Comparison of ENCODE assay signal across 34 cellular contexts in the genomic region with DNA sequence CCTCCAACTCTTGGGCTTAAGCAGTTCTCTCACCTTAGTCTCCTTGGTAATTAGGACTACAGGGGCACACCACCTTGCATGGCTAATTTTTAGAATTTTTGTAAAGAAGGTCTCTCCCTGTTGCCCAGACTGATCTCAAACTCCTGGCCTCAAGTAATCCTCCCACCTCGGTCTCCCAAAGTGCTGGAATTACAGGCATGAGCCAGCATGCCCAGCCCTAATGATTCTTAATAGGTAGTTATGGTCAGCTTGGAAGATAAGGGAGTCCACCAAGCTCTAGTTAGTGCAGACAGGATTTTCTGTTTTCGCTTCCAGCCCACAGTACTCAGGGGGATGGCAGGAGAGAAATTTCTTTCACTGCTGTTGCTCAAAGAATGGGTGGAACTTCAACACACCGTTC.
"Had no signal": no experiment of that assay in that cellular context is flagged by ENCODE, and none has a peak within 500 bp of the region (broad histone marks: within the 10 kb centered on the region; RNA-seq: fewer than 3 reads in every experiment).

No MANE protein-coding gene starts in this region.

- H3K4me3 Mint-ChIP-seq: activated B cell treated with CpG ODN at 0.5 μM for 24 hours; activated CD4-positive, alpha-beta memory T cell treated with anti-CD3 and anti-CD28 coated beads for 36 hours; activated CD4-positive, alpha-beta T cell treated with anti-CD3 and anti-CD28 coated beads, Interleukin-2, amount 10 ng/mL, durations not matched to agents 24 days and 14 days; activated CD8-positive, alpha-beta T cell treated with anti-CD3 and anti-CD28 coated beads for 36 hours; activated naive CD4-positive, alpha-beta T cell treated with anti-CD3 and anti-CD28 coated beads for 36 hours; activated naive CD8-positive, alpha-beta T cell treated with anti-CD3 and anti-CD28 coated beads for 36 hours; activated T-cell treated with anti-CD3 and anti-CD28 coated beads, Interleukin-2, amount 50 U/mL, for 4 hours; activated T-cell treated with anti-CD3 and anti-CD28 coated beads, Interleukin-2, amount 50 U/mL, for 72 hours; activated T-helper 1 cell treated with anti-CD3 and anti-CD28 coated beads, Interleukin-12 subunit alpha, Interleukin-12 subunit beta, Interleukin-2, Interleukin-4 antibody, amounts not matched to agents 30 ng/mL and 10 ng/mL and 1 ng/mL, durations not matched to agents 14 hours and 24 hours and 36 hours; activated T-helper 17 cell treated with anti-CD3 and anti-CD28 coated beads, Interleukin-2, amount 50 U/mL, for 72 hours; brain; central memory CD8-positive, alpha-beta T cell; T-helper 1 cell treated with Interleukin-12 subunit alpha and Interleukin-12 subunit beta and Interleukin-4 antibody, amounts not matched to agents 30 μg/mL and 1 μg/mL, for 36 hours; T-helper 2 cell treated with Interferon-gamma antibody and Interleukin-4, amounts not matched to agents 5 μg/mL and 100 μg/mL, for 36 hours had no signal

- H3K27ac Mint-ChIP-seq: activated B cell treated with CpG ODN at 0.5 μM for 24 hours; activated CD4-positive, alpha-beta memory T cell treated with anti-CD3 and anti-CD28 coated beads for 36 hours; activated CD4-positive, alpha-beta T cell treated with anti-CD3 and anti-CD28 coated beads, Interleukin-2, amount 10 ng/mL, durations not matched to agents 24 days and 14 days; activated CD8-positive, alpha-beta T cell treated with anti-CD3 and anti-CD28 coated beads for 36 hours; activated naive CD4-positive, alpha-beta T cell treated with anti-CD3 and anti-CD28 coated beads for 36 hours; activated naive CD4-positive, alpha-beta T cell treated with anti-CD3 and anti-CD28 coated beads, Interleukin-2, amount 50 U/mL, for 72 hours; activated naive CD8-positive, alpha-beta T cell treated with anti-CD3 and anti-CD28 coated beads for 36 hours; activated T-cell treated with anti-CD3 and anti-CD28 coated beads, Interleukin-2, amount 50 U/mL, for 72 hours; activated T-helper 1 cell treated with anti-CD3 and anti-CD28 coated beads, Interleukin-12 subunit alpha, Interleukin-12 subunit beta, Interleukin-2, Interleukin-4 antibody, amounts not matched to agents 30 ng/mL and 10 ng/mL and 1 ng/mL, durations not matched to agents 14 hours and 24 hours and 36 hours; activated T-helper 17 cell treated with anti-CD3 and anti-CD28 coated beads, Interleukin-2, amount 50 U/mL, for 72 hours; brain; T-helper 1 cell treated with Interleukin-12 subunit alpha and Interleukin-12 subunit beta and Interleukin-4 antibody, amounts not matched to agents 30 μg/mL and 1 μg/mL, for 36 hours; T-helper 2 cell treated with Interferon-gamma antibody and Interleukin-4, amounts not matched to agents 5 μg/mL and 100 μg/mL, for 36 hours had no signal

- DNase-seq: activated B cell treated with CpG ODN at 0.5 μM for 24 hours; activated CD4-positive, alpha-beta memory T cell treated with anti-CD3 and anti-CD28 coated beads for 36 hours; activated CD4-positive, alpha-beta T cell treated with anti-CD3 and anti-CD28 coated beads for 4 hours; activated CD4-positive, alpha-beta T cell treated with anti-CD3 and anti-CD28 coated beads, Interleukin-2, amount 10 ng/mL, durations not matched to agents 24 days and 14 days; activated CD4-positive, alpha-beta T cell treated with anti-CD3 and anti-CD28 coated beads, Interleukin-2, amount 50 U/mL, for 1 hour; activated CD4-positive, alpha-beta T cell treated with anti-CD3 and anti-CD28 coated beads, Interleukin-2, amount 50 U/mL, for 4 hours; activated CD4-positive, CD25-positive, alpha-beta regulatory T cell treated with anti-CD3 and anti-CD28 coated beads, Interleukin-2, amount 50 U/mL, for 72 hours; activated CD8-positive, alpha-beta memory T cell treated with anti-CD3 and anti-CD28 coated beads, Interleukin-2, amount 50 U/mL, for 4 hours; activated CD8-positive, alpha-beta T cell treated with anti-CD3 and anti-CD28 coated beads for 36 hours; activated effector memory CD4-positive, alpha-beta T cell treated with anti-CD3 and anti-CD28 coated beads, Interleukin-2, amount 50 U/mL, for 16 hours; activated gamma-delta T cell treated with Interleukin-2 at 50 U/mL for 16 hours; activated naive CD4-positive, alpha-beta T cell; activated naive CD4-positive, alpha-beta T cell treated with anti-CD3 and anti-CD28 coated beads for 36 hours; activated naive CD4-positive, alpha-beta T cell treated with anti-CD3 and anti-CD28 coated beads, Interleukin-2, amount 50 U/mL, for 16 hours; activated naive CD8-positive, alpha-beta T cell treated with anti-CD3 and anti-CD28 coated beads for 36 hours; activated T-cell treated with anti-CD3 and anti-CD28 coated beads for 4 hours; activated T-cell treated with anti-CD3 and anti-CD28 coated beads, Interleukin-2, amount 50 U/mL, for 1 hour; activated T-cell treated with anti-CD3 and anti-CD28 coated beads, Interleukin-2, amount 50 U/mL, for 4 hours; activated T-cell treated with anti-CD3 and anti-CD28 coated beads, Interleukin-2, amount 50 U/mL, for 72 hours; adrenal gland; amygdala; anterior cingulate cortex; caudate nucleus; cerebellar nuclear complex; T-helper 1 cell; T-helper 2 cell; T-helper 9 cell had no signal

- H3K36me3 Mint-ChIP-seq: activated CD4-positive, alpha-beta memory T cell treated with anti-CD3 and anti-CD28 coated beads for 36 hours; activated naive CD4-positive, alpha-beta T cell treated with anti-CD3 and anti-CD28 coated beads, Interleukin-2, amount 50 U/mL, for 72 hours; activated naive CD8-positive, alpha-beta T cell treated with anti-CD3 and anti-CD28 coated beads for 36 hours; brain had no signal

- H3K27me3 Mint-ChIP-seq: activated B cell treated with CpG ODN at 0.5 μM for 24 hours; activated CD4-positive, alpha-beta memory T cell treated with anti-CD3 and anti-CD28 coated beads for 36 hours; activated CD4-positive, alpha-beta T cell treated with anti-CD3 and anti-CD28 coated beads, Interleukin-2, amount 10 ng/mL, durations not matched to agents 24 days and 14 days; activated CD8-positive, alpha-beta T cell treated with anti-CD3 and anti-CD28 coated beads for 36 hours; activated naive CD8-positive, alpha-beta T cell treated with anti-CD3 and anti-CD28 coated beads for 36 hours; activated T-helper 17 cell treated with anti-CD3 and anti-CD28 coated beads, Interleukin-2, amount 50 U/mL, for 72 hours; central memory CD8-positive, alpha-beta T cell had no signal

- H3K4me1 Mint-ChIP-seq: activated B cell treated with CpG ODN at 0.5 μM for 24 hours; activated CD4-positive, alpha-beta T cell treated with anti-CD3 and anti-CD28 coated beads, Interleukin-2, amount 10 ng/mL, durations not matched to agents 24 days and 14 days; activated naive CD8-positive, alpha-beta T cell treated with anti-CD3 and anti-CD28 coated beads for 36 hours; activated T-helper 17 cell treated with anti-CD3 and anti-CD28 coated beads, Interleukin-2, amount 50 U/mL, for 72 hours; brain; central memory CD8-positive, alpha-beta T cell had no signal

- ATAC-seq: activated CD8-positive, alpha-beta T cell treated with anti-CD3 and anti-CD28 coated beads for 36 hours; activated naive CD4-positive, alpha-beta T cell treated with anti-CD3 and anti-CD28 coated beads, Interleukin-2, amount 50 U/mL, for 72 hours; activated T-cell treated with anti-CD3 and anti-CD28 coated beads, Interleukin-2, amount 50 U/mL, for 4 hours; activated T-cell treated with anti-CD3 and anti-CD28 coated beads, Interleukin-2, amount 50 U/mL, for 72 hours; activated T-helper 17 cell treated with anti-CD3 and anti-CD28 coated beads, Interleukin-2, amount 50 U/mL, for 72 hours had no signal

- H3K9me3 Mint-ChIP-seq: activated B cell treated with CpG ODN at 0.5 μM for 24 hours; activated CD4-positive, alpha-beta T cell treated with anti-CD3 and anti-CD28 coated beads, Interleukin-2, amount 10 ng/mL, durations not matched to agents 24 days and 14 days; activated T-cell treated with anti-CD3 and anti-CD28 coated beads, Interleukin-2, amount 50 U/mL, for 4 hours had no signal
